ENCODE assay signal across 9 cellular contexts in genomic region chr22:28923826-28924732, GRCh38. TPM values are rescaled to one million over a fixed set of nuclear protein-coding genes. Genes with fewer than 3 reads are reported as not detected.
DNase-seq lines count a peak whose midpoint lies in the region; ATAC-seq, FAIRE-seq and TF ChIP-seq lines count a peak whose summit lies in the region.
"Had no signal": no experiment of that assay in that cellular context is flagged by ENCODE, and none has a peak within 500 bp of the region (broad histone marks: within the 10 kb centered on the region; RNA-seq: fewer than 3 reads in every experiment).

No MANE protein-coding gene starts in this region.

- FAIRE-seq in GM19239 (lab: Jason Lieb, UNC), result no peak

- no peaks in the 10 kb centered on the region for H3K27me3 ChIP-seq in SJCRH30
- no peaks in the 10 kb centered on the region for H3K27me3 ChIP-seq in suprapubic skin

- H3K9me3 ChIP-seq in SJCRH30 (replicated peaks), result no peaks in the 10 kb centered on the region
- H3K9me3 ChIP-seq in suprapubic skin, result no peaks in the 10 kb centered on the region

- no peak for TF ChIP-seq EP300 in suprapubic skin (IDR thresholded peaks at IDR 0.05)

- H3K4me1 ChIP-seq in SJCRH30 (peaks cover 13% of the 10 kb centered on the region), suprapubic skin (peaks cover 31% of the 10 kb centered on the region)

- DNase-seq in HuH-7.5 (ENCODE audit: low spot score) (peak; percentile 49), SJCRH30 (peak; percentile 35 to 56), left colon (peak; percentile 45 to 57), suprapubic skin (ENCODE audit: low spot score in 2 of 2) (peak in 1 of 2 donors; percentile 79), GM19239 (ENCODE audit: insufficient read length, low spot score) (no peak), 8988T (no peak)
- no peak for DNase-seq in effector CD8-positive, alpha-beta T cell (lab: John Stamatoyannopoulos, UW)
- DNase-seq: activated CD4-positive, alpha-beta T cell treated with anti-CD3 and anti-CD28 coated beads, Interleukin-2, amount 10 ng/mL, durations not matched to agents 7 days and 5 days; PC-9 had no signal

- no peak for TF ChIP-seq CTCF in suprapubic skin (IDR thresholded peaks at IDR 0.05)

- peak; percentile 73 for ATAC-seq in left colon

- no peak overlapping the region for H3K27ac ChIP-seq in SJCRH30
- H3K27ac ChIP-seq in suprapubic skin, result peak overlapping the region; percentile 50
- H3K27ac ChIP-seq: PC-9 had no signal

- intact Hi-C loops in left colon (cut with DNase I, micrococcal nuclease), result no loop called here

- H3K36me3 ChIP-seq in SJCRH30 (no peaks in the 10 kb centered on the region; the same call in 1 of the 2 replicates), suprapubic skin (no peaks in the 10 kb centered on the region)

- 83% methylated on average over 24 of the region's 24 CpGs for WGBS in suprapubic skin

- no peak overlapping the region for H3K4me3 ChIP-seq in SJCRH30
- H3K4me3 ChIP-seq in suprapubic skin, result no peak overlapping the region
- H3K4me3 ChIP-seq: PC-9 had no signal

- no peak for TF ChIP-seq POLR2A in suprapubic skin (IDR thresholded peaks at IDR 0.05)

RNA-seq across cellular contexts. Expression of gene ZNRF3, which starts 40.7 kb away (rescaled TPM):
- total RNA-seq in SJCRH30 (2014; rRNA removed; shearing (Covaris generic)), result 9.1 and 9.7 TPM in 2 replicates
- total RNA-seq in left colon (1 to 10 TPM; 6.2 to 7.0 TPM), suprapubic skin (10 to 100 TPM; 13.3 to 20.7 (median 18.4) TPM)

Comparison
In these comparisons a context has a peak if more than half of its experiments do, and no peak if none do; other contexts are left out.
1. DNase-seq: peak in HuH-7.5 (single experiment), SJCRH30 (2 of 2) and left colon (2 of 2); none in GM19239 (single experiment), effector CD8-positive, alpha-beta T cell (single experiment) and 8988T (single experiment).